ENCODE assay signal across 20 cellular contexts in the genomic region with DNA sequence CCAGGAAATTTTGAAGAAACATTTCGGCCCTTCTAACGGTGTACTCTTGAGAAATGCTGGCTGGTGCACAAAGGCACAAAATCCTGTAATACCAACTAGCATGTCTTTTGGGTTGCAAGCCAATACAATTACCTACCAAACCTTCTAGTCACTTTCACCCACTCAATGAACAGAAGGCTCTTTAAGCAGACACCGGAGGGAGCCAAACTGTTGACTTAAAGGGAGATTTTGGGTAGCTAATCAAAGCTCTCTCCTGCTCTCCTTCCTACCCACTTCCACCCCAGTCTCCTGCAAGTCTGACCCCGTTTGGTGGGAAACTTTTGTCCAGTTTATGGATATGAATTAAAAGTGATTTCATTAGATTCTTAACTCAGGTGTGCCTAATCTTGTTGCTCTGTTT. TPM values are rescaled to one million over a fixed set of nuclear protein-coding genes. Genes with fewer than 3 reads are reported as not detected.
DNase-seq lines count a peak whose midpoint lies in the region; ATAC-seq, FAIRE-seq and TF ChIP-seq lines count a peak whose summit lies in the region.
"Had no signal": no experiment of that assay in that cellular context is flagged by ENCODE, and none has a peak within 500 bp of the region (broad histone marks: within the 10 kb centered on the region; RNA-seq: fewer than 3 reads in every experiment).

No MANE protein-coding gene starts in this region.

- H3K4me1 ChIP-seq in HUES64 (ENCODE audit: insufficient read depth, low read length) (peaks cover 16% of the 10 kb centered on the region), neural progenitor cell (peaks cover 32% of the 10 kb centered on the region)
- H3K4me1 ChIP-seq: heart right ventricle had no signal

- H4K20me1 ChIP-seq in neural progenitor cell (ENCODE audit: low read depth): no peaks in the 10 kb centered on the region

- 35% methylated on average over 4 of the region's 4 CpGs for WGBS in HUES64

- no peak for FAIRE-seq in H54 (lab: Jason Lieb, UNC)
- FAIRE-seq: GM12891 had no signal

- TF ChIP-seq POLR2A in H54 (IDR thresholded peaks at IDR 0.05; ENCODE audit: low read depth, low read length): no peak

- H3K36me3 Mint-ChIP-seq in neural progenitor cell: peaks cover 2% of the 10 kb centered on the region
- H3K36me3 Mint-ChIP-seq: T-cell had no signal

- no peak overlapping the region for H2AFZ ChIP-seq in neural progenitor cell (replicated peaks)

- H3K9me3 Mint-ChIP-seq in neural progenitor cell: no peaks in the 10 kb centered on the region

- H3K9me3 ChIP-seq in HUES64 (ENCODE audit: insufficient read depth, low read depth, low read length) (no peaks in the 10 kb centered on the region), neural progenitor cell (ENCODE audit: low read depth) (no peaks in the 10 kb centered on the region)
- H3K9me3 ChIP-seq: heart right ventricle, thoracic aorta had no signal

- H3K4me3 Mint-ChIP-seq in neural progenitor cell: no peak overlapping the region
- H3K4me3 Mint-ChIP-seq: T-cell had no signal

- no peaks in the 10 kb centered on the region for H3K27me3 Mint-ChIP-seq in neural progenitor cell (ENCODE audit: insufficient read depth, low read depth)
- H3K27me3 Mint-ChIP-seq: T-cell had no signal

- no peak for ATAC-seq in HG02759 (IDR thresholded peaks at IDR 0.05; ENCODE audit: unreplicated experiment)
- ATAC-seq: heart right ventricle, T-cell had no signal

- H3K4me2 ChIP-seq in neural progenitor cell: peak overlapping the region; percentile 32
- H3K4me2 ChIP-seq: smooth muscle cell had no signal

- H3K36me3 ChIP-seq in HUES64 (ENCODE audit: insufficient read depth, low read length): no peaks in the 10 kb centered on the region
- H3K36me3 ChIP-seq in neural progenitor cell: no peaks in the 10 kb centered on the region
- H3K36me3 ChIP-seq: heart right ventricle, thoracic aorta had no signal

- no peak overlapping the region for H3K9ac ChIP-seq in HUES64 (ENCODE audit: low read depth, low read length)
- no peak overlapping the region for H3K9ac ChIP-seq in neural progenitor cell

- H3K27ac ChIP-seq in HUES64 (ENCODE audit: low read depth, low read length) (peak overlapping the region; percentile 11; the same call in 1 of the 2 replicates), neural progenitor cell (peak overlapping the region; percentile 39)
- H3K27ac ChIP-seq: heart right ventricle, thoracic aorta had no signal

- DNase-seq in NCI-H1436 (lab: John Stamatoyannopoulos, UW) (peak; percentile 43), NCI-H1436 treated with DMSO at 0.1 percent for 48 hours (lab: John Stamatoyannopoulos, UW) (no peak), OCI-M1 (lab: John Stamatoyannopoulos, UW) (peak; percentile 69), neural progenitor cell (ENCODE audit: low spot score) (peak; percentile 66), H54 (ENCODE audit: insufficient read length, low spot score) (no peak)
- DNase-seq in activated CD4-positive, alpha-beta T cell treated with anti-CD3 and anti-CD28 coated beads for 4 hours: no peak
- DNase-seq: 8988T; activated CD4-positive, alpha-beta T cell treated with anti-CD3 and anti-CD28 coated beads for 48 hours; activated effector memory CD4-positive, alpha-beta T cell treated with anti-CD3 and anti-CD28 coated beads, Interleukin-2, amount 50 U/mL, for 16 hours; heart right ventricle; nucleus accumbens; T-cell had no signal

- peaks cover 21% of the 10 kb centered on the region for H3F3A ChIP-seq in neural progenitor cell (ENCODE audit: low read depth)

- H3K27ac Mint-ChIP-seq in neural progenitor cell: no peak overlapping the region
- H3K27ac Mint-ChIP-seq: T-cell had no signal

- peak; percentile 51 for TF ChIP-seq CTCF in neural progenitor cell (IDR thresholded peaks at IDR 0.05)

- H3K27me3 ChIP-seq in HUES64 (ENCODE audit: insufficient read depth, low read length): no peaks in the 10 kb centered on the region
- H3K27me3 ChIP-seq in neural progenitor cell: no peaks in the 10 kb centered on the region
- H3K27me3 ChIP-seq: heart right ventricle had no signal

- peaks cover 14% of the 10 kb centered on the region for H3K4me1 Mint-ChIP-seq in neural progenitor cell
- H3K4me1 Mint-ChIP-seq: T-cell had no signal

- H3K79me2 ChIP-seq in neural progenitor cell (ENCODE audit: low read depth): no peaks in the 10 kb centered on the region

- no peak overlapping the region for H3K4me3 ChIP-seq in HUES64 (ENCODE audit: low read length)
- no peak overlapping the region for H3K4me3 ChIP-seq in neural progenitor cell
- H3K4me3 ChIP-seq: heart right ventricle, smooth muscle cell, thoracic aorta had no signal

RNA-seq across cellular contexts. Expression of gene GRM3, which starts 24.0 kb away (rescaled TPM):
- 1.6 TPM for polyA plus RNA-seq in HUES64 (2013, experiment 1 of 2)
- 2.5 TPM for polyA plus RNA-seq in HUES64 (2013, experiment 2 of 2)
- 13.6 and 22.2 TPM in 2 replicates for total RNA-seq in neural progenitor cell (ENCODE audit: low replicate concordance)
- total RNA-seq: lung microvascular endothelial cell, M059J, OCI-LY7, smooth muscle cell, T-cell, thoracic aorta had no signal

Comparison
In these comparisons a context has a peak if more than half of its experiments do, and no peak if none do; other contexts are left out.
1. DNase-seq: peak in NCI-H1436 (single experiment), OCI-M1 (single experiment) and neural progenitor cell (single experiment); none in NCI-H1436 treated with DMSO at 0.1 percent for 48 hours (single experiment), activated CD4-positive, alpha-beta T cell treated with anti-CD3 and anti-CD28 coated beads for 4 hours (0 of 2) and H54 (single experiment).